Comparison of ENCODE assay signal across 1 cellular context in genomic region chr20:43983359-43983758, GRCh38.
TF ChIP-seq lines count a peak whose summit lies in the region.

No MANE protein-coding gene starts in this region.

TF ChIP-seq in HepG2, 621 proteins besides CTCF, POLR2A, EP300 and RAD21 (continued from another document):
- TF ChIP-seq ZNF329 (CRISPR knock-in tag; IDR thresholded peaks at IDR 0.05; ENCODE audit: low read depth) = no peak
- no peak for TF ChIP-seq PBX2 (CRISPR knock-in tag; IDR thresholded peaks at IDR 0.05)
- no peak for TF ChIP-seq HINFP (CRISPR knock-in tag; IDR thresholded peaks at IDR 0.05; ENCODE audit: low read depth)
- no peak for TF ChIP-seq RBAK (CRISPR knock-in tag; IDR thresholded peaks at IDR 0.05)
- no peak for TF ChIP-seq ZBTB42 (CRISPR knock-in tag; IDR thresholded peaks at IDR 0.05)
- TF ChIP-seq XRCC5 (optimal IDR thresholded peaks at IDR 0.05; ENCODE audit: low read length) = peak; percentile 59
- TF ChIP-seq KDM4B (CRISPR knock-in tag; IDR thresholded peaks at IDR 0.05) = no peak
- 0 out of 2 replicates have a peak, but pooled peaks have one; percentile 29 for TF ChIP-seq ZMYM3 (CRISPR knock-in tag; IDR thresholded peaks at IDR 0.05)
- TF ChIP-seq ZNF574 (CRISPR knock-in tag; IDR thresholded peaks at IDR 0.05) = peak; percentile 52; the same call in 1 of the 2 replicates
